ENCODE assay signal across 1 cellular context in the genomic region with DNA sequence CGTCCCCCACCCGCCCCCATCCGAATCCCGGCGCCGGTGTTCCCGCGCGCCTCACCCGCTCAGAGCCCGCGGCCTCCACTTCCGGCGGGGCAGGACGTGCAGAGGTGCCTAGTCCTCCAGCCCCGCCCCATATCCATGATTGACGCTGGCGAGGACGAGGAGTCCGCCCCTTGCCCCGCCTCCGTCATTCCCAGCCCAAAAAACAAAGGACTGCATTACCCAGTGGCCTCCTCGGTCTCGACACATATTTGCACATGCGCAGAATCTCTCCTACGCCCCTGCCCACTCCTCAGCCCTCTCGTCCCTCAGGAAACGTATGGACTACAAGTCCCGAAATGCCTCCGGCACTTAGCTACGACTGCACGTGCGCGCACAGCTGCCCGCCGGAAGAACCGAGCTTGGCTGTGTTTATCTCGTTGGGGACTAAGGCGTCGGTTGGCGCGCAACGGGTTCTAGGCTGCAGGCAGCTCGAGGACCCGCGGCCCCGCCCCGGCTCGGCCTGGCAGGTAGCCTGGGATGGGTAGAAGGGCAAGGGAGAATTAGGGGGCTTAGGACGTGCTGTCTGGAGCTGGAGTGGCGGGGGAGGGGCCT.
A peak's percentile ranks its signal among the peaks of the same experiment; 100 is the strongest.
TF ChIP-seq lines count a peak whose summit lies in the region.

A gene with protein sequence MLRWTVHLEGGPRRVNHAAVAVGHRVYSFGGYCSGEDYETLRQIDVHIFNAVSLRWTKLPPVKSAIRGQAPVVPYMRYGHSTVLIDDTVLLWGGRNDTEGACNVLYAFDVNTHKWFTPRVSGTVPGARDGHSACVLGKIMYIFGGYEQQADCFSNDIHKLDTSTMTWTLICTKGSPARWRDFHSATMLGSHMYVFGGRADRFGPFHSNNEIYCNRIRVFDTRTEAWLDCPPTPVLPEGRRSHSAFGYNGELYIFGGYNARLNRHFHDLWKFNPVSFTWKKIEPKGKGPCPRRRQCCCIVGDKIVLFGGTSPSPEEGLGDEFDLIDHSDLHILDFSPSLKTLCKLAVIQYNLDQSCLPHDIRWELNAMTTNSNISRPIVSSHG (plus strand): TSS at position 407 of the 591 bp plus-strand sequence. CDS start 2,944 bp downstream, outside the sequence.
Gene MEA1 (minus strand): TSS at position 104 of the 591 bp plus-strand sequence. CDS start 133 bp downstream, outside the sequence.

TF ChIP-seq in HepG2, 621 proteins besides CTCF, POLR2A, EP300 and RAD21 (continued from another document and continues in another):
- TF ChIP-seq, protein P1, sequence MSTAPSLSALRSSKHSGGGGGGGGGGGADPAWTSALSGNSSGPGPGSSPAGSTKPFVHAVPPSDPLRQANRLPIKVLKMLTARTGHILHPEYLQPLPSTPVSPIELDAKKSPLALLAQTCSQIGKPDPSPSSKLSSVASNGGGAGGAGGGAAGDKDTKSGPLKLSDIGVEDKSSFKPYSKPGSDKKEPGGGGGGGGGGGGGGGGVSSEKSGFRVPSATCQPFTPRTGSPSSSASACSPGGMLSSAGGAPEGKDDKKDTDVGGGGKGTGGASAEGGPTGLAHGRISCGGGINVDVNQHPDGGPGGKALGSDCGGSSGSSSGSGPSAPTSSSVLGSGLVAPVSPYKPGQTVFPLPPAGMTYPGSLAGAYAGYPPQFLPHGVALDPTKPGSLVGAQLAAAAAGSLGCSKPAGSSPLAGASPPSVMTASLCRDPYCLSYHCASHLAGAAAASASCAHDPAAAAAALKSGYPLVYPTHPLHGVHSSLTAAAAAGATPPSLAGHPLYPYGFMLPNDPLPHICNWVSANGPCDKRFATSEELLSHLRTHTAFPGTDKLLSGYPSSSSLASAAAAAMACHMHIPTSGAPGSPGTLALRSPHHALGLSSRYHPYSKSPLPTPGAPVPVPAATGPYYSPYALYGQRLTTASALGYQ (CRISPR knock-in tag; IDR thresholded peaks at IDR 0.05) = no peak
- TF ChIP-seq ZNF775 (CRISPR knock-in tag; IDR thresholded peaks at IDR 0.05; ENCODE audit: borderline replicate concordance) (no peak), HDAC1 (CRISPR knock-in tag; IDR thresholded peaks at IDR 0.05) (peak; percentile 86), ZNF670 (CRISPR knock-in tag; IDR thresholded peaks at IDR 0.05; ENCODE audit: borderline replicate concordance) (no peak), ATF7 (IDR thresholded peaks at IDR 0.05) (no peak), ATF7 (CRISPR knock-in tag; IDR thresholded peaks at IDR 0.05) (0 out of 2 replicates have a peak, but pooled peaks have one; percentile 40), SIN3B (IDR thresholded peaks at IDR 0.05; ENCODE audit: low read length) (no peak), ZNF781 (CRISPR knock-in tag; IDR thresholded peaks at IDR 0.05; ENCODE audit: borderline replicate concordance, not compliant biosample characterization) (no peak), IKZF4 (CRISPR knock-in tag; IDR thresholded peaks at IDR 0.05; ENCODE audit: borderline replicate concordance, low read depth, not compliant biosample characterization) (no peak), ZNF564 (CRISPR knock-in tag; IDR thresholded peaks at IDR 0.05) (no peak), JUNB (CRISPR knock-in tag; IDR thresholded peaks at IDR 0.05; ENCODE audit: borderline replicate concordance) (no peak), ZNF569 (CRISPR knock-in tag; IDR thresholded peaks at IDR 0.05; ENCODE audit: borderline replicate concordance) (no peak), SSRP1 (CRISPR knock-in tag; IDR thresholded peaks at IDR 0.05) (peak; percentile 65), ZSCAN30 (CRISPR knock-in tag; IDR thresholded peaks at IDR 0.05) (no peak), ADNP (CRISPR knock-in tag; IDR thresholded peaks at IDR 0.05) (no peak), CREB1 (IDR thresholded peaks at IDR 0.05) (peak; percentile 89), CREB1 (CRISPR knock-in tag; IDR thresholded peaks at IDR 0.05) (peak; percentile 95), TBL1XR1 (IDR thresholded peaks at IDR 0.05; ENCODE audit: borderline replicate concordance, low read length, partially characterized antibody) (no peak), EEA1 (CRISPR knock-in tag; IDR thresholded peaks at IDR 0.05; ENCODE audit: borderline replicate concordance) (no peak; the same call in 1 of the 2 replicates), DZIP1 (CRISPR knock-in tag; IDR thresholded peaks at IDR 0.05) (no peak), THAP7 (CRISPR knock-in tag; IDR thresholded peaks at IDR 0.05) (no peak), ZNF546 (CRISPR knock-in tag; conservative IDR thresholded peaks at IDR 0.05) (no peak), MXI1 (IDR thresholded peaks at IDR 0.05; ENCODE audit: borderline replicate concordance, low read depth, low read length) (peak; percentile 99), ETV6 (CRISPR knock-in tag; conservative IDR thresholded peaks at IDR 0.05) (no peak), NFKBIZ (CRISPR knock-in tag; IDR thresholded peaks at IDR 0.05) (no peak; the same call in 1 of the 2 replicates), CHD2 (IDR thresholded peaks at IDR 0.05; ENCODE audit: low read depth, low read length) (peak; percentile 14; the same call in 1 of the 2 replicates), ZBTB20 (CRISPR knock-in tag; IDR thresholded peaks at IDR 0.05; ENCODE audit: borderline replicate concordance, low read depth) (no peak), ONECUT2 (CRISPR knock-in tag; IDR thresholded peaks at IDR 0.05) (no peak), CENPBD1 (CRISPR knock-in tag; IDR thresholded peaks at IDR 0.05; ENCODE audit: borderline replicate concordance, low read depth) (no peak), PHF20 (CRISPR knock-in tag; IDR thresholded peaks at IDR 0.05) (no peak), FOSL2 (CRISPR knock-in tag; IDR thresholded peaks at IDR 0.05) (peak; percentile 54; the same call in 1 of the 2 replicates), ZNF383 (CRISPR knock-in tag; IDR thresholded peaks at IDR 0.05; ENCODE audit: borderline replicate concordance) (no peak), ZNF3 (CRISPR knock-in tag; IDR thresholded peaks at IDR 0.05) (no peak), PHF21A (CRISPR knock-in tag; IDR thresholded peaks at IDR 0.05) (peak; percentile 54; the same call in 1 of the 2 replicates), ETV5 (CRISPR knock-in tag; IDR thresholded peaks at IDR 0.05; ENCODE audit: borderline replicate concordance) (peak; percentile 72), ZMAT3 (CRISPR knock-in tag; conservative IDR thresholded peaks at IDR 0.05) (no peak; the same call in 1 of the 2 replicates), CREB3 (CRISPR knock-in tag; IDR thresholded peaks at IDR 0.05) (no peak), ZNF24 (IDR thresholded peaks at IDR 0.05) (no peak)
- TF ChIP-seq, protein P2, sequence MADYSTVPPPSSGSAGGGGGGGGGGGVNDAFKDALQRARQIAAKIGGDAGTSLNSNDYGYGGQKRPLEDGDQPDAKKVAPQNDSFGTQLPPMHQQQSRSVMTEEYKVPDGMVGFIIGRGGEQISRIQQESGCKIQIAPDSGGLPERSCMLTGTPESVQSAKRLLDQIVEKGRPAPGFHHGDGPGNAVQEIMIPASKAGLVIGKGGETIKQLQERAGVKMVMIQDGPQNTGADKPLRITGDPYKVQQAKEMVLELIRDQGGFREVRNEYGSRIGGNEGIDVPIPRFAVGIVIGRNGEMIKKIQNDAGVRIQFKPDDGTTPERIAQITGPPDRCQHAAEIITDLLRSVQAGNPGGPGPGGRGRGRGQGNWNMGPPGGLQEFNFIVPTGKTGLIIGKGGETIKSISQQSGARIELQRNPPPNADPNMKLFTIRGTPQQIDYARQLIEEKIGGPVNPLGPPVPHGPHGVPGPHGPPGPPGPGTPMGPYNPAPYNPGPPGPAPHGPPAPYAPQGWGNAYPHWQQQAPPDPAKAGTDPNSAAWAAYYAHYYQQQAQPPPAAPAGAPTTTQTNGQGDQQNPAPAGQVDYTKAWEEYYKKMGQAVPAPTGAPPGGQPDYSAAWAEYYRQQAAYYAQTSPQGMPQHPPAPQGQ (CRISPR knock-in tag; IDR thresholded peaks at IDR 0.05; ENCODE audit: borderline replicate concordance) = no peak
- TF ChIP-seq, protein P3, sequence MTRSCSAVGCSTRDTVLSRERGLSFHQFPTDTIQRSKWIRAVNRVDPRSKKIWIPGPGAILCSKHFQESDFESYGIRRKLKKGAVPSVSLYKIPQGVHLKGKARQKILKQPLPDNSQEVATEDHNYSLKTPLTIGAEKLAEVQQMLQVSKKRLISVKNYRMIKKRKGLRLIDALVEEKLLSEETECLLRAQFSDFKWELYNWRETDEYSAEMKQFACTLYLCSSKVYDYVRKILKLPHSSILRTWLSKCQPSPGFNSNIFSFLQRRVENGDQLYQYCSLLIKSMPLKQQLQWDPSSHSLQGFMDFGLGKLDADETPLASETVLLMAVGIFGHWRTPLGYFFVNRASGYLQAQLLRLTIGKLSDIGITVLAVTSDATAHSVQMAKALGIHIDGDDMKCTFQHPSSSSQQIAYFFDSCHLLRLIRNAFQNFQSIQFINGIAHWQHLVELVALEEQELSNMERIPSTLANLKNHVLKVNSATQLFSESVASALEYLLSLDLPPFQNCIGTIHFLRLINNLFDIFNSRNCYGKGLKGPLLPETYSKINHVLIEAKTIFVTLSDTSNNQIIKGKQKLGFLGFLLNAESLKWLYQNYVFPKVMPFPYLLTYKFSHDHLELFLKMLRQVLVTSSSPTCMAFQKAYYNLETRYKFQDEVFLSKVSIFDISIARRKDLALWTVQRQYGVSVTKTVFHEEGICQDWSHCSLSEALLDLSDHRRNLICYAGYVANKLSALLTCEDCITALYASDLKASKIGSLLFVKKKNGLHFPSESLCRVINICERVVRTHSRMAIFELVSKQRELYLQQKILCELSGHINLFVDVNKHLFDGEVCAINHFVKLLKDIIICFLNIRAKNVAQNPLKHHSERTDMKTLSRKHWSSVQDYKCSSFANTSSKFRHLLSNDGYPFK (CRISPR knock-in tag; IDR thresholded peaks at IDR 0.05; ENCODE audit: borderline replicate concordance) = peak; percentile 75; the same call in 1 of the 2 replicates
- TF ChIP-seq, protein P4, sequence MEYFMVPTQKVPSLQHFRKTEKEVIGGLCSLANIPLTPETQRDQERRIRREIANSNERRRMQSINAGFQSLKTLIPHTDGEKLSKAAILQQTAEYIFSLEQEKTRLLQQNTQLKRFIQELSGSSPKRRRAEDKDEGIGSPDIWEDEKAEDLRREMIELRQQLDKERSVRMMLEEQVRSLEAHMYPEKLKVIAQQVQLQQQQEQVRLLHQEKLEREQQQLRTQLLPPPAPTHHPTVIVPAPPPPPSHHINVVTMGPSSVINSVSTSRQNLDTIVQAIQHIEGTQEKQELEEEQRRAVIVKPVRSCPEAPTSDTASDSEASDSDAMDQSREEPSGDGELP (IDR thresholded peaks at IDR 0.05; ENCODE audit: borderline replicate concordance, low read depth) = peak; percentile 91
- TF ChIP-seq, protein P5, sequence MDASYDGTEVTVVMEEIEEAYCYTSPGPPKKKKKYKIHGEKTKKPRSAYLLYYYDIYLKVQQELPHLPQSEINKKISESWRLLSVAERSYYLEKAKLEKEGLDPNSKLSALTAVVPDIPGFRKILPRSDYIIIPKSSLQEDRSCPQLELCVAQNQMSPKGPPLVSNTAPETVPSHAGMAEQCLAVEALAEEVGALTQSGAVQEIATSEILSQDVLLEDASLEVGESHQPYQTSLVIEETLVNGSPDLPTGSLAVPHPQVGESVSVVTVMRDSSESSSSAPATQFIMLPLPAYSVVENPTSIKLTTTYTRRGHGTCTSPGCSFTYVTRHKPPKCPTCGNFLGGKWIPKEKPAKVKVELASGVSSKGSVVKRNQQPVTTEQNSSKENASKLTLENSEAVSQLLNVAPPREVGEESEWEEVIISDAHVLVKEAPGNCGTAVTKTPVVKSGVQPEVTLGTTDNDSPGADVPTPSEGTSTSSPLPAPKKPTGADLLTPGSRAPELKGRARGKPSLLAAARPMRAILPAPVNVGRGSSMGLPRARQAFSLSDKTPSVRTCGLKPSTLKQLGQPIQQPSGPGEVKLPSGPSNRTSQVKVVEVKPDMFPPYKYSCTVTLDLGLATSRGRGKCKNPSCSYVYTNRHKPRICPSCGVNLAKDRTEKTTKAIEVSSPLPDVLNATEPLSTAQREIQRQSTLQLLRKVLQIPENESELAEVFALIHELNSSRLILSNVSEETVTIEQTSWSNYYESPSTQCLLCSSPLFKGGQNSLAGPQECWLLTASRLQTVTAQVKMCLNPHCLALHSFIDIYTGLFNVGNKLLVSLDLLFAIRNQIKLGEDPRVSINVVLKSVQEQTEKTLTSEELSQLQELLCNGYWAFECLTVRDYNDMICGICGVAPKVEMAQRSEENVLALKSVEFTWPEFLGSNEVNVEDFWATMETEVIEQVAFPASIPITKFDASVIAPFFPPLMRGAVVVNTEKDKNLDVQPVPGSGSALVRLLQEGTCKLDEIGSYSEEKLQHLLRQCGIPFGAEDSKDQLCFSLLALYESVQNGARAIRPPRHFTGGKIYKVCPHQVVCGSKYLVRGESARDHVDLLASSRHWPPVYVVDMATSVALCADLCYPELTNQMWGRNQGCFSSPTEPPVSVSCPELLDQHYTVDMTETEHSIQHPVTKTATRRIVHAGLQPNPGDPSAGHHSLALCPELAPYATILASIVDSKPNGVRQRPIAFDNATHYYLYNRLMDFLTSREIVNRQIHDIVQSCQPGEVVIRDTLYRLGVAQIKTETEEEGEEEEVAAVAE (CRISPR knock-in tag; IDR thresholded peaks at IDR 0.05; ENCODE audit: borderline replicate concordance) = no peak; the same call in 1 of the 2 replicates
